In genomic region chr16:86251682-86252081, GRCh38 we compare ENCODE assay signal across 25 cellular contexts.
"Had no signal": no experiment of that assay in that cellular context is flagged by ENCODE, and none has a peak within 500 bp of the region (broad histone marks: within the 10 kb centered on the region; RNA-seq: fewer than 3 reads in every experiment).

No MANE protein-coding gene starts in this region.

- H3K27ac ChIP-seq: body of pancreas, left ventricle myocardium inferior, pancreas, prostate gland, uterus had no signal

- H3K9me3 ChIP-seq: pancreas, prostate gland, uterus had no signal

- H3K4me1 ChIP-seq: body of pancreas, left ventricle myocardium inferior, pancreas, prostate gland, uterus had no signal

- ATAC-seq: activated naive CD4-positive, alpha-beta T cell treated with anti-CD3 and anti-CD28 coated beads, Interleukin-2, amount 50 U/mL, for 72 hours; body of pancreas; naive thymus-derived CD4-positive, alpha-beta T cell; pancreas; stimulated activated memory B cell treated with anti-CD40 and anti-IgM and Interleukin-4, amounts not matched to agents 10 μg/mL and 1 μg/mL and 100 μg/mL, for 72 hours; stimulated activated naive CD8-positive, alpha-beta T cell treated with anti-CD3 and anti-CD28 coated beads, Interleukin-15, amount 100 ng/mL, for 72 hours had no signal

- DNase-seq: activated CD4-positive, alpha-beta memory T cell treated with anti-CD3 and anti-CD28 coated beads, Interleukin-2, amount 10 ng/mL, durations not matched to agents 7 days and 5 days; activated CD4-positive, alpha-beta T cell treated with anti-CD3 and anti-CD28 coated beads for 1 hour; activated CD4-positive, alpha-beta T cell treated with anti-CD3 and anti-CD28 coated beads, Interleukin-2, amount 10 ng/mL, durations not matched to agents 7 days and 5 days; activated CD8-positive, alpha-beta memory T cell treated with anti-CD3 and anti-CD28 coated beads, Interleukin-2, amount 50 U/mL, for 48 hours; activated gamma-delta T cell treated with Interleukin-2 at 50 U/mL for 16 hours; activated T-cell treated with anti-CD3 and anti-CD28 coated beads, Interleukin-2, amount 50 U/mL, for 24 hours; anterior cingulate cortex; body of pancreas; effector CD8-positive, alpha-beta T cell; left ventricle myocardium inferior; naive thymus-derived CD4-positive, alpha-beta T cell; pancreas; retina; stimulated activated CD4-positive, alpha-beta T cell treated with anti-CD3 and anti-CD28 coated beads, Interleukin-1b, Interleukin-23, amount 100 ng/mL, for 48 hours; stimulated activated CD4-positive, alpha-beta T cell treated with anti-CD3 and anti-CD28 coated beads, Interleukin-4, amount 100 ng/mL, for 4 hours; stimulated activated CD8-positive, alpha-beta memory T cell treated with anti-CD3 and anti-CD28 coated beads, Interleukin-4, amount 100 ng/mL, for 48 hours; stimulated activated naive CD8-positive, alpha-beta T cell treated with anti-CD3 and anti-CD28 coated beads, Interleukin-15, amount 100 ng/mL, for 72 hours; substantia nigra; uterus had no signal

- H3K4me3 ChIP-seq: body of pancreas, left ventricle myocardium inferior, pancreas, prostate gland, smooth muscle cell, uterus had no signal

- H3K27me3 ChIP-seq: body of pancreas, pancreas, uterus had no signal

- H3K4me2 ChIP-seq: smooth muscle cell had no signal

- FAIRE-seq: colon, frontal cortex, pancreas had no signal

- H3K36me3 ChIP-seq: left ventricle myocardium inferior, pancreas, prostate gland, uterus had no signal
